In genomic region chr14:72752034-72752412, GRCh38 we compare ENCODE assay signal across 21 cellular contexts.
DNase-seq lines count a peak whose midpoint lies in the region; ATAC-seq and TF ChIP-seq lines count a peak whose summit lies in the region.
"Had no signal": no experiment of that assay in that cellular context is flagged by ENCODE, and none has a peak within 500 bp of the region (broad histone marks: within the 10 kb centered on the region; RNA-seq: fewer than 3 reads in every experiment).

No MANE protein-coding gene starts in this region.

- H3K4me3 ChIP-seq in coronary artery, result no peak overlapping the region
- H3K4me3 ChIP-seq in CD8-positive, alpha-beta T cell (ENCODE audit: low read depth, low read length), result no peak overlapping the region
- H3K4me3 ChIP-seq: dorsolateral prefrontal cortex, prostate gland, SK-N-MC, stomach, thyroid gland had no signal

- H3K27me3 ChIP-seq in CD8-positive, alpha-beta T cell (ENCODE audit: insufficient read depth, low read length), result no peaks in the 10 kb centered on the region
- H3K27me3 ChIP-seq: dorsolateral prefrontal cortex, stomach, thyroid gland had no signal

- no peaks in the 10 kb centered on the region for H3K9me3 ChIP-seq in CD8-positive, alpha-beta T cell (ENCODE audit: low read length)
- H3K9me3 ChIP-seq: prostate gland, thyroid gland had no signal

- H3K4me3 Mint-ChIP-seq in activated CD4-positive, alpha-beta memory T cell treated with anti-CD3 and anti-CD28 coated beads, Interleukin-2, amount 10 ng/mL, durations not matched to agents 7 days and 5 days, result no peak overlapping the region
- H3K4me3 Mint-ChIP-seq in activated CD4-positive, alpha-beta memory T cell treated with anti-CD3 and anti-CD28 coated beads for 36 hours, result no peak overlapping the region
- H3K4me3 Mint-ChIP-seq in stimulated activated effector memory CD8-positive, alpha-beta T cell treated with anti-CD3 and anti-CD28 coated beads, Interleukin-12 subunit alpha, Interleukin-12 subunit beta, amount 100 ng/mL, for 72 hours, result no peak overlapping the region
- no peak overlapping the region for H3K4me3 Mint-ChIP-seq in CD8-positive, alpha-beta T cell
- H3K4me3 Mint-ChIP-seq: activated naive CD8-positive, alpha-beta T cell treated with anti-CD3 and anti-CD28 coated beads, Interleukin-2, amount 50 U/mL, for 24 hours; activated T-cell treated with anti-CD3 and anti-CD28 coated beads, Interleukin-2, amount 50 U/mL, for 24 hours had no signal

- H3K36me3 ChIP-seq in CD8-positive, alpha-beta T cell (ENCODE audit: insufficient read depth, low read length), result no peaks in the 10 kb centered on the region
- H3K36me3 ChIP-seq: prostate gland, stomach, thyroid gland had no signal

- H3K4me1 ChIP-seq in CD8-positive, alpha-beta T cell (ENCODE audit: insufficient read depth, low read length), result no peaks in the 10 kb centered on the region
- H3K4me1 ChIP-seq: prostate gland, stomach, thyroid gland had no signal

- H3K27me3 Mint-ChIP-seq in activated CD4-positive, alpha-beta memory T cell treated with anti-CD3 and anti-CD28 coated beads, Interleukin-2, amount 10 ng/mL, durations not matched to agents 7 days and 5 days, result no peaks in the 10 kb centered on the region
- peaks cover 2% of the 10 kb centered on the region for H3K27me3 Mint-ChIP-seq in activated CD4-positive, alpha-beta memory T cell treated with anti-CD3 and anti-CD28 coated beads for 36 hours
- H3K27me3 Mint-ChIP-seq in CD8-positive, alpha-beta T cell (ENCODE audit: low read depth), result peaks cover 5% of the 10 kb centered on the region
- H3K27me3 Mint-ChIP-seq: activated naive CD8-positive, alpha-beta T cell treated with anti-CD3 and anti-CD28 coated beads, Interleukin-2, amount 50 U/mL, for 24 hours; activated T-cell treated with anti-CD3 and anti-CD28 coated beads, Interleukin-2, amount 50 U/mL, for 24 hours; IgD-negative memory B cell had no signal

- peak; percentile 62 for ATAC-seq in stimulated activated effector memory CD8-positive, alpha-beta T cell treated with anti-CD3 and anti-CD28 coated beads, Interleukin-12 subunit alpha, Interleukin-12 subunit beta, amount 100 ng/mL, for 72 hours
- no peak for ATAC-seq in CD8-positive, alpha-beta T cell
- ATAC-seq: activated naive CD8-positive, alpha-beta T cell treated with anti-CD3 and anti-CD28 coated beads, Interleukin-2, amount 50 U/mL, for 24 hours had no signal

- peak; percentile 22 for DNase-seq in activated CD4-positive, alpha-beta memory T cell treated with anti-CD3 and anti-CD28 coated beads, Interleukin-2, amount 10 ng/mL, durations not matched to agents 7 days and 5 days
- no peak for DNase-seq in activated CD4-positive, alpha-beta memory T cell treated with anti-CD3 and anti-CD28 coated beads for 36 hours
- DNase-seq in MV-4-11 (lab: John Stamatoyannopoulos, UW) (peak; percentile 49), glomerular visceral epithelial cell (ENCODE audit: extremely low spot score) (peak; percentile 9), coronary artery (ENCODE audit: low spot score) (no peak), OCI-M2 (lab: John Stamatoyannopoulos, UW; ENCODE audit: unreplicated experiment) (no peak)
- peak in 1 of 2 donors; percentile 37 for DNase-seq in stimulated activated effector memory CD8-positive, alpha-beta T cell treated with anti-CD3 and anti-CD28 coated beads, Interleukin-12 subunit alpha, Interleukin-12 subunit beta, amount 100 ng/mL, for 72 hours (ENCODE audit: low spot score in 2 of 2)
- no peak for DNase-seq in CD8-positive, alpha-beta T cell
- DNase-seq: activated gamma-delta T cell treated with Interleukin-2 at 50 U/mL for 16 hours; activated naive CD8-positive, alpha-beta T cell treated with anti-CD3 and anti-CD28 coated beads, Interleukin-2, amount 50 U/mL, for 24 hours; activated T-cell treated with anti-CD3 and anti-CD28 coated beads, Interleukin-2, amount 50 U/mL, for 24 hours; DMS153; dorsolateral prefrontal cortex; NCI-H2081; NCI-H774; stomach; thyroid gland had no signal

- peaks cover 4% of the 10 kb centered on the region for H3K4me1 Mint-ChIP-seq in activated CD4-positive, alpha-beta memory T cell treated with anti-CD3 and anti-CD28 coated beads, Interleukin-2, amount 10 ng/mL, durations not matched to agents 7 days and 5 days
- H3K4me1 Mint-ChIP-seq in activated CD4-positive, alpha-beta memory T cell treated with anti-CD3 and anti-CD28 coated beads for 36 hours (ENCODE audit: low read depth), result no peaks in the 10 kb centered on the region
- H3K4me1 Mint-ChIP-seq in stimulated activated effector memory CD8-positive, alpha-beta T cell treated with anti-CD3 and anti-CD28 coated beads, Interleukin-12 subunit alpha, Interleukin-12 subunit beta, amount 100 ng/mL, for 72 hours, result no peaks in the 10 kb centered on the region
- no peaks in the 10 kb centered on the region for H3K4me1 Mint-ChIP-seq in CD8-positive, alpha-beta T cell (ENCODE audit: low read depth)
- H3K4me1 Mint-ChIP-seq: activated naive CD8-positive, alpha-beta T cell treated with anti-CD3 and anti-CD28 coated beads, Interleukin-2, amount 50 U/mL, for 24 hours had no signal

- H3K27ac ChIP-seq in coronary artery, result no peak overlapping the region
- H3K27ac ChIP-seq in CD8-positive, alpha-beta T cell (ENCODE audit: low read depth, low read length), result no peak overlapping the region
- H3K27ac ChIP-seq: prostate gland, RWPE1, SK-N-MC, stomach, thyroid gland had no signal

- H3K9me3 Mint-ChIP-seq in activated CD4-positive, alpha-beta memory T cell treated with anti-CD3 and anti-CD28 coated beads, Interleukin-2, amount 10 ng/mL, durations not matched to agents 7 days and 5 days, result peaks cover 6% of the 10 kb centered on the region
- H3K9me3 Mint-ChIP-seq in activated CD4-positive, alpha-beta memory T cell treated with anti-CD3 and anti-CD28 coated beads for 36 hours, result peaks cover 10% of the 10 kb centered on the region
- peaks cover 6% of the 10 kb centered on the region for H3K9me3 Mint-ChIP-seq in stimulated activated effector memory CD8-positive, alpha-beta T cell treated with anti-CD3 and anti-CD28 coated beads, Interleukin-12 subunit alpha, Interleukin-12 subunit beta, amount 100 ng/mL, for 72 hours
- H3K9me3 Mint-ChIP-seq in CD8-positive, alpha-beta T cell, result peaks cover 11% of the 10 kb centered on the region

- CTCF ChIA-PET in activated CD4-positive, alpha-beta memory T cell treated with anti-CD3 and anti-CD28 coated beads, Interleukin-2, amount 10 ng/mL, durations not matched to agents 7 days and 5 days (lab: Charles Lee), result no interaction called here
- CTCF ChIA-PET in activated CD4-positive, alpha-beta memory T cell treated with anti-CD3 and anti-CD28 coated beads for 36 hours (lab: Charles Lee), result no interaction called here
- CTCF ChIA-PET in CD8-positive, alpha-beta T cell (lab: Charles Lee), result no interaction called here

- no peak overlapping the region for H3K27ac Mint-ChIP-seq in activated CD4-positive, alpha-beta memory T cell treated with anti-CD3 and anti-CD28 coated beads, Interleukin-2, amount 10 ng/mL, durations not matched to agents 7 days and 5 days
- no peak overlapping the region for H3K27ac Mint-ChIP-seq in activated CD4-positive, alpha-beta memory T cell treated with anti-CD3 and anti-CD28 coated beads for 36 hours
- H3K27ac Mint-ChIP-seq in stimulated activated effector memory CD8-positive, alpha-beta T cell treated with anti-CD3 and anti-CD28 coated beads, Interleukin-12 subunit alpha, Interleukin-12 subunit beta, amount 100 ng/mL, for 72 hours, result no peak overlapping the region
- no peak overlapping the region for H3K27ac Mint-ChIP-seq in CD8-positive, alpha-beta T cell
- H3K27ac Mint-ChIP-seq: activated naive CD8-positive, alpha-beta T cell treated with anti-CD3 and anti-CD28 coated beads, Interleukin-2, amount 50 U/mL, for 24 hours; activated T-cell treated with anti-CD3 and anti-CD28 coated beads, Interleukin-2, amount 50 U/mL, for 24 hours had no signal

- TF ChIP-seq CTCF in coronary artery (IDR thresholded peaks at IDR 0.05), result no peak
- no peak for TF ChIP-seq CTCF in CD8-positive, alpha-beta T cell (IDR thresholded peaks at IDR 0.05)

- POLR2A ChIA-PET in activated CD4-positive, alpha-beta memory T cell treated with anti-CD3 and anti-CD28 coated beads, Interleukin-2, amount 10 ng/mL, durations not matched to agents 7 days and 5 days (lab: Charles Lee), result no interaction called here
- POLR2A ChIA-PET in activated CD4-positive, alpha-beta memory T cell treated with anti-CD3 and anti-CD28 coated beads for 36 hours (lab: Charles Lee), result no interaction called here
- POLR2A ChIA-PET in CD8-positive, alpha-beta T cell (lab: Charles Lee), result no interaction called here

- intact Hi-C loops in activated CD4-positive, alpha-beta memory T cell treated with anti-CD3 and anti-CD28 coated beads for 36 hours (cut with micrococcal nuclease), result no loop called here
- intact Hi-C loops in CD8-positive, alpha-beta T cell (cut with DNase I, micrococcal nuclease), result no loop called here

- peaks cover 29% of the 10 kb centered on the region for H3K36me3 Mint-ChIP-seq in activated CD4-positive, alpha-beta memory T cell treated with anti-CD3 and anti-CD28 coated beads, Interleukin-2, amount 10 ng/mL, durations not matched to agents 7 days and 5 days (ENCODE audit: low read depth)
- peaks cover 7% of the 10 kb centered on the region for H3K36me3 Mint-ChIP-seq in activated CD4-positive, alpha-beta memory T cell treated with anti-CD3 and anti-CD28 coated beads for 36 hours
- no peaks in the 10 kb centered on the region for H3K36me3 Mint-ChIP-seq in stimulated activated effector memory CD8-positive, alpha-beta T cell treated with anti-CD3 and anti-CD28 coated beads, Interleukin-12 subunit alpha, Interleukin-12 subunit beta, amount 100 ng/mL, for 72 hours
- peaks cover 6% of the 10 kb centered on the region for H3K36me3 Mint-ChIP-seq in CD8-positive, alpha-beta T cell

Comparison
In these comparisons a context has a peak if more than half of its experiments do, and no peak if none do; other contexts are left out.
1. DNase-seq: peak in activated CD4-positive, alpha-beta memory T cell treated with anti-CD3 and anti-CD28 coated beads, Interleukin-2, amount 10 ng/mL, durations not matched to agents 7 days and 5 days (single experiment), MV-4-11 (single experiment) and glomerular visceral epithelial cell (single experiment); none in activated CD4-positive, alpha-beta memory T cell treated with anti-CD3 and anti-CD28 coated beads for 36 hours (single experiment), coronary artery (single experiment), OCI-M2 (single experiment) and CD8-positive, alpha-beta T cell (0 of 7).